In genomic region chr5:753567-754142, GRCh38 we compare ENCODE assay signal across 8 cellular contexts. TPM values are rescaled to one million over a fixed set of nuclear protein-coding genes. Genes with fewer than 3 reads are reported as not detected.
A peak's percentile ranks its signal among the peaks of the same experiment; 100 is the strongest.
DNase-seq lines count a peak whose midpoint lies in the region; ATAC-seq, FAIRE-seq and TF ChIP-seq lines count a peak whose summit lies in the region.
"Not testable (repeated sequence)": the region's sequence is repeated elsewhere in the genome, so short reads cannot be mapped to it uniquely, and the experiment has no call there.
"Had no signal": no experiment of that assay in that cellular context is flagged by ENCODE, and none has a peak within 500 bp of the region (broad histone marks: within the 10 kb centered on the region; RNA-seq: fewer than 3 reads in every experiment).

No MANE protein-coding gene starts in this region.

- RAD21 ChIA-PET in GM12878 (lab: Charles Lee; ENCODE audit: unreplicated experiment), result not testable (repeated sequence)

- intact Hi-C loops in GM12878 (cut with micrococcal nuclease; ENCODE audit: unreplicated experiment), result loop anchor here (2.0 kb wide), 1 partner anchor 97 kb away; the partner anchor contains the start of gene ZDHHC11
- intact Hi-C loops in kidney (cut with DNase I), result not testable (repeated sequence)

- CTCF ChIA-PET in GM12878 (lab: Yijun Ruan, JAX), result not testable (repeated sequence)

- not testable (repeated sequence) for H3K27me3 Mint-ChIP-seq in osteocyte (ENCODE audit: unreplicated experiment)

- not testable (repeated sequence) for H3K27ac Mint-ChIP-seq in osteocyte (ENCODE audit: unreplicated experiment)

- not testable (repeated sequence) for H3K27ac ChIP-seq in GM12878 (ENCODE audit: control insufficient read depth, insufficient read depth); kidney (ENCODE audit: low read depth in 2 of 2, low read length in 2 of 2); upper lobe of left lung

- SMC1A ChIA-PET in GM12878 (lab: Charles Lee; ENCODE audit: uncharacterized antibody, unreplicated experiment), result not testable (repeated sequence)

- not testable (repeated sequence) for H3K4me3 Mint-ChIP-seq in osteocyte (ENCODE audit: unreplicated experiment)

- TF ChIP-seq CTCF in GM12878 (IDR thresholded peaks at IDR 0.05 in 2 of 3, conservative IDR thresholded peaks at IDR 0.05 in 1 of 3; ENCODE audit: control insufficient read depth in 2 of 3, extremely low read depth in 1 of 3, insufficient read depth in 1 of 3, low read depth in 3 of 3, low read length in 3 of 3); kidney (IDR thresholded peaks at IDR 0.05; ENCODE audit: borderline replicate concordance, extremely low read depth, insufficient read depth); osteocyte (IDR thresholded peaks at IDR 0.05); upper lobe of left lung (IDR thresholded peaks at IDR 0.05): not testable (repeated sequence)

- not testable (repeated sequence) for H3K4me1 Mint-ChIP-seq in osteocyte (ENCODE audit: unreplicated experiment)

- not testable (repeated sequence) for H4K20me1 ChIP-seq in GM12878 (ENCODE audit: control insufficient read depth, insufficient read depth)

- H3K79me2 ChIP-seq in GM12878 (ENCODE audit: control insufficient read depth, insufficient read depth, low read length), result not testable (repeated sequence)

- in situ Hi-C loops in GM12878 (cut with MboI), result loop anchor here (5.0 kb wide), 1 partner anchor 99 kb away; the partner anchor contains the start of gene ZDHHC11

- TF ChIP-seq POLR2A in GM12891 (IDR thresholded peaks at IDR 0.05; ENCODE audit: low read depth, low read length); GM12878 (IDR thresholded peaks at IDR 0.05; ENCODE audit: low read depth, low read length); upper lobe of left lung (IDR thresholded peaks at IDR 0.05): not testable (repeated sequence)

- not testable (repeated sequence) for H3K27me3 ChIP-seq in GM12878 (replicated peaks in 1 of 2; ENCODE audit: control insufficient read depth in 2 of 2, insufficient read depth in 2 of 2, low read length in 1 of 2); upper lobe of left lung

- ATAC-seq in GM12878, result peak; percentile 37
- not testable (repeated sequence) for ATAC-seq in upper lobe of left lung (ENCODE audit: low FRiP score in 2 of 2)

- POLR2A ChIA-PET in GM12878 (lab: Charles Lee), result not testable (repeated sequence)

- DNase-seq in GM12891 (ENCODE audit: insufficient read length, low spot score); GM12878 (ENCODE audit: low read depth, low spot score): not testable (repeated sequence)
- peak; percentile 7 for DNase-seq in activated CD4-positive, alpha-beta T cell treated with anti-CD3 and anti-CD28 coated beads for 1 hour
- DNase-seq in activated CD8-positive, alpha-beta memory T cell treated with anti-CD3 and anti-CD28 coated beads, Interleukin-2, amount 50 U/mL, for 48 hours, result peak; percentile 43
- peak; percentile 69 for DNase-seq in kidney
- peak; percentile 78 for DNase-seq in osteocyte (ENCODE audit: extremely low spot score, unreplicated experiment)
- DNase-seq in upper lobe of left lung, result peak; percentile 17 to 48

- H3K36me3 Mint-ChIP-seq in osteocyte (ENCODE audit: unreplicated experiment), result not testable (repeated sequence)

- H3K4me3 ChIP-seq in GM12878; kidney (ENCODE audit: low read length in 2 of 2); upper lobe of left lung: not testable (repeated sequence)

- not testable (repeated sequence) for H3K36me3 ChIP-seq in GM12878 (ENCODE audit: control insufficient read depth in 2 of 2, insufficient read depth in 2 of 2, low read length in 1 of 2); kidney (ENCODE audit: control insufficient read depth in 1 of 2, insufficient read depth in 2 of 2, low read length in 2 of 2); upper lobe of left lung

- not testable (repeated sequence) for H3K4me2 ChIP-seq in GM12878 (ENCODE audit: control insufficient read depth, insufficient read depth)

- peak; percentile 75 for FAIRE-seq in GM12891 (lab: Jason Lieb, UNC)
- FAIRE-seq in GM12878 (lab: Jason Lieb, UNC); kidney (lab: Jason Lieb, UNC): not testable (repeated sequence)

- not testable (repeated sequence) for BruUV-seq in GM12878 (replicated peaks; lab: Mats Ljungman, UMichigan)

- not testable (repeated sequence) for TF ChIP-seq RAD21 in GM12878 (IDR thresholded peaks at IDR 0.05; ENCODE audit: insufficient read depth, low read depth, low read length)

- not testable (repeated sequence) for H3K9ac ChIP-seq in GM12878 (ENCODE audit: control insufficient read depth, insufficient read depth, low read length); kidney (ENCODE audit: low read length in 2 of 2)

- not testable (repeated sequence) for H3K4me1 ChIP-seq in GM12878 (ENCODE audit: control insufficient read depth, insufficient read depth, low read length)
- H3K4me1 ChIP-seq in kidney (ENCODE audit: control insufficient read depth in 1 of 2, insufficient read depth in 1 of 2, low read depth in 1 of 2, low read length in 2 of 2), result peaks cover 0 to 12% of the 10 kb centered on the region in 2 donors
- H3K4me1 ChIP-seq in upper lobe of left lung, result peaks cover 16 to 21% (median 21%) of the 10 kb centered on the region in 4 donors

- not testable (repeated sequence) for H3K9me3 Mint-ChIP-seq in osteocyte (ENCODE audit: unreplicated experiment)

- 34% methylated on average over 16 of the region's 19 CpGs for WGBS in GM12878 (ENCODE audit: insufficient coverage, insufficient replicate concordance, low lambda C conversion rate, missing lambda C conversion rate)
- WGBS in upper lobe of left lung, 2 donors, result 88% methylated on average over 17 of the region's 19 CpGs; no CpG with 5 or more reads in 1 of the 2 donors

- not testable (repeated sequence) for H2AFZ ChIP-seq in GM12878 (ENCODE audit: control insufficient read depth, low read depth, low read length)

- H3K9me3 ChIP-seq in GM12878 (replicated peaks; ENCODE audit: control insufficient read depth, insufficient read depth, low read length); kidney (ENCODE audit: control insufficient read depth in 1 of 2, low read length in 2 of 2); upper lobe of left lung: not testable (repeated sequence)

- not testable (repeated sequence) for TF ChIP-seq EP300 in GM12878 (IDR thresholded peaks at IDR 0.05; ENCODE audit: borderline replicate concordance in 1 of 2, control insufficient read depth in 1 of 2, low read depth in 2 of 2, low read length in 2 of 2); upper lobe of left lung (IDR thresholded peaks at IDR 0.05)

RNA-seq across cellular contexts. Expression of gene ZDHHC11B, which starts 30.9 kb away (rescaled TPM):
- polyA plus RNA-seq in GM12891 (2012; ENCODE audit: low read depth, missing spikeins), result 0.10 TPM
- total RNA-seq in GM12878 (2013; cell fraction: nucleolus; rRNA removed), result 0.86 and 1.4 TPM in 2 replicates
- total RNA-seq in GM12878 (2014; rRNA removed), result not detected in 2 replicates
- not detected in 2 replicates for total RNA-seq in GM12878 (2014; rRNA removed; fragmentation: Illumina TruSeq; extraction: Trizol)
- total RNA-seq in GM12878 (2021), result 0.13 TPM in 1 of 2 replicates, not detected in the other
- polyA plus RNA-seq in GM12878 (2011; ENCODE audit: low read depth), result 0.25 TPM
- not detected in 2 replicates for polyA plus RNA-seq in GM12878 (2011; rRNA removed)
- polyA plus RNA-seq in GM12878 (2011; cell fraction: cytosol; rRNA removed), result 0.13 TPM in 1 of 2 replicates, not detected in the other
- polyA plus RNA-seq in GM12878 (2011; cell fraction: nucleus; rRNA removed), result 0.59 and 0.63 TPM in 2 replicates
- 0.20 and 0.55 TPM in 2 replicates for polyA plus RNA-seq in GM12878 (2012)
- polyA plus RNA-seq in GM12878 (2014; fragmentation: Illumina TruSeq; extraction: Trizol), result 0.01 TPM in 1 of 2 replicates, not detected in the other
- polyA plus RNA-seq in GM12878 (2014; fragmentation: Nextera tagmentation; extraction: Ambion mirVana), result under 1 TPM in 1 of 2 experiments, not detected in 1; 0.09 TPM
- 0.10 TPM in 1 of 2 replicates, not detected in the other for polyA plus RNA-seq in GM12878 (2014; rRNA removed)
- not detected for polyA plus RNA-seq in GM12878 (2016; fragmentation: Nextera tagmentation; extraction: Ambion mirVana)
- polyA minus RNA-seq in GM12878 (2011; rRNA and poly(A)+ RNA removed), result 0.44 TPM in 1 of 2 replicates, not detected in the other
- polyA minus RNA-seq in GM12878 (2011; cell fraction: cytosol; rRNA and poly(A)+ RNA removed), result not detected in 2 replicates
- not detected in 2 replicates for polyA minus RNA-seq in GM12878 (2011; cell fraction: nucleus; rRNA and poly(A)+ RNA removed)
- total RNA-seq in kidney, result 5.4 TPM
- polyA plus RNA-seq in kidney (ENCODE audit: insufficient read depth, low read depth, low replicate concordance), result 4.4 TPM
- not detected in 2 replicates for total RNA-seq in osteocyte
- total RNA-seq in upper lobe of left lung, result 10 to 100 TPM in 4 of 6 donors, 1 to 10 TPM in 2; 7.4 to 40.8 (median 13.1) TPM
- total RNA-seq: RPMI7951 had no signal
